Comparison of ENCODE assay signal across 1 cellular context in the genomic region with DNA sequence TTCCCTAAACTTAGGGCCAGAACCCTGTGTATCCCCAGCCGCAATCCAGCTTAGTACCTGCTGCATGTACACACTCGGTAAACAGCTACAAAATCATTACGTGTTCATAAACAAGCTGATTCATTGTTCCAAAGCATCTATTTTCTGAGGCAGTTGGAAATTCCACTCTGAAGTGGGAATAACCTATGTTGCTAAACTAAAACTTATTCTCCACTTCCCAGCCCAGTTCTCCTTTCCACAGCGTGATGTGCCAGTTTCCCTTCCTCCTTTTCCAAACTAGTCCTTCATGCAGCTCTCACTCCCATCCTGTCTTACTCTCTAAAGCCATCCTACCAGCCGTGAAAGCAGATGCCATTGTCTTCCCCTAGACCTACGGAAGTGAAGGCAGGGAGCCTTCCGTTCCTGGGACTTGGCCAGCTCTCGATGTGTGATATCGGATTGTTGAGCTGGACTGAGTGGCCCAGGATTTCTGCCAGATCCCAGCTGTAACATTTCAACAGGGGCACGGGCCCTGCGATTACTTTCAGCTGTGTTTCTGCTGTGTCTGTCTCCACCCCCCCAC.
TF ChIP-seq lines count a peak whose summit lies in the region.

No MANE protein-coding gene starts in this region.

TF ChIP-seq in HepG2, 621 proteins besides CTCF, POLR2A, EP300 and RAD21 (continued from another document):
- no peak for TF ChIP-seq ZNF337 (CRISPR knock-in tag; IDR thresholded peaks at IDR 0.05; ENCODE audit: borderline replicate concordance, low read depth)
- TF ChIP-seq ISL2 (CRISPR knock-in tag; IDR thresholded peaks at IDR 0.05): no peak
- no peak for TF ChIP-seq PRPF4 (IDR thresholded peaks at IDR 0.05; ENCODE audit: low read depth, low read length, poor library complexity, severe bottlenecking)
- TF ChIP-seq ZMAT3 (CRISPR knock-in tag; conservative IDR thresholded peaks at IDR 0.05): no peak
- TF ChIP-seq ZNF484 (CRISPR knock-in tag; IDR thresholded peaks at IDR 0.05; ENCODE audit: borderline replicate concordance, low read depth): no peak
- no peak for TF ChIP-seq RAD51 (IDR thresholded peaks at IDR 0.05; ENCODE audit: borderline replicate concordance)
- TF ChIP-seq, protein P1, sequence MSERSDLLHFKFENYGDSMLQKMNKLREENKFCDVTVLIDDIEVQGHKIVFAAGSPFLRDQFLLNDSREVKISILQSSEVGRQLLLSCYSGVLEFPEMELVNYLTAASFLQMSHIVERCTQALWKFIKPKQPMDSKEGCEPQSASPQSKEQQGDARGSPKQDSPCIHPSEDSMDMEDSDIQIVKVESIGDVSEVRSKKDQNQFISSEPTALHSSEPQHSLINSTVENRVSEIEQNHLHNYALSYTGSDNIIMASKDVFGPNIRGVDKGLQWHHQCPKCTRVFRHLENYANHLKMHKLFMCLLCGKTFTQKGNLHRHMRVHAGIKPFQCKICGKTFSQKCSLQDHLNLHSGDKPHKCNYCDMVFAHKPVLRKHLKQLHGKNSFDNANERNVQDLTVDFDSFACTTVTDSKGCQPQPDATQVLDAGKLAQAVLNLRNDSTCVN (CRISPR knock-in tag; IDR thresholded peaks at IDR 0.05; ENCODE audit: borderline replicate concordance): no peak
- TF ChIP-seq, protein P2, sequence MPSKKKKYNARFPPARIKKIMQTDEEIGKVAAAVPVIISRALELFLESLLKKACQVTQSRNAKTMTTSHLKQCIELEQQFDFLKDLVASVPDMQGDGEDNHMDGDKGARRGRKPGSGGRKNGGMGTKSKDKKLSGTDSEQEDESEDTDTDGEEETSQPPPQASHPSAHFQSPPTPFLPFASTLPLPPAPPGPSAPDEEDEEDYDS (CRISPR knock-in tag; IDR thresholded peaks at IDR 0.05): no peak
- TF ChIP-seq ZBTB7A (CRISPR knock-in tag; IDR thresholded peaks at IDR 0.05): no peak
